Comparison of ENCODE assay signal across 12 cellular contexts in the genomic region with DNA sequence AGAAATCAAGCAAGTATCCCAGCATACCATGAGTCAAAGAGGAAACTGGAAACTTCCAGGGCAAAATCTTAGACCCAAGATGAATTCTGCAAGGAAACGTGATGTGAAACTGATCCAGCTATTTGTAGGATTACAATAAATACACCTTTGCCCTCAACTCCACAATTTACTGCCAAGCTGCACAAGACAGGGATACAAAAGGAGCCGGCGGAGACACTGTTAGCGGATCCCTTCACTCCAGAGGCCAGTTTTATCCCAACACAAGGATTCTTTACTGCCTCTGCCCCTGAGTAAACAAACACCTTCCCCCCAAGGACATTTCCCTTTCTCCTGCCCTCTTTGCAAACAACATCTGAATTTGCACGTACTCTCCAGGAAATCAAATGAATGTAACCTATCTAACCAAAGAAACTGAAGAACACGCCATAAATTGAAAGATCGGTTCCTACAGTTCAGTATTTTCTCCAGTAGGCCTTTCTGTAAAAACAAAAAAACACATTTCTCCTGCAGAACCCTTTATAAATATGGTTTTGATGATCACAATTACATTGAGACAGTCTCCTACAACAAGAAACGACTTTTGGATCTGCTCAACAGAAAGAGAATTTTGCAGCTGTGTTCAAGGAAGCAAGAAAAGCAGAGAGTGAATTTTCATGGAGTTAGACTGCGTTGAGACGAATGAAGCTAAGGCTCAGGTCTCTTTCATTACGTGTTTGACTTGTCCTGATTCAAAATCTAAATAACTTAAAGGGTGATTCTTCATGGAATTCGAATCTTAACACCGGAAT. TPM values are rescaled to one million over a fixed set of nuclear protein-coding genes. Genes with fewer than 3 reads are reported as not detected.
DNase-seq lines count a peak whose midpoint lies in the region; ATAC-seq lines count a peak whose summit lies in the region.
"Had no signal": no experiment of that assay in that cellular context is flagged by ENCODE, and none has a peak within 500 bp of the region (broad histone marks: within the 10 kb centered on the region; RNA-seq: fewer than 3 reads in every experiment).

No MANE protein-coding gene starts in this region.

- H3K9ac ChIP-seq in BLaER1: peak overlapping the region; percentile 83
- peak overlapping the region; percentile 76 for H3K9ac ChIP-seq in ES-I3 (ENCODE audit: low read depth, low read length)
- no peak overlapping the region for H3K9ac ChIP-seq in mesenchymal stem cell (ENCODE audit: low read length)

- intact Hi-C loops in activated T-helper 1 cell treated with anti-CD3 and anti-CD28 coated beads, Interleukin-12 subunit alpha, Interleukin-12 subunit beta, Interleukin-2, Interleukin-4 antibody, amounts not matched to agents 30 ng/mL and 10 ng/mL and 1 ng/mL, durations not matched to agents 14 hours and 24 hours and 36 hours (cut with micrococcal nuclease): loop anchor here (2.0 to 10.0 kb wide), 2 partner anchors 30 to 368 kb away; partner anchors contain the start of gene EIF4A3

- H3K4me1 Mint-ChIP-seq in activated T-helper 1 cell treated with anti-CD3 and anti-CD28 coated beads, Interleukin-12 subunit alpha, Interleukin-12 subunit beta, Interleukin-2, Interleukin-4 antibody, amounts not matched to agents 30 ng/mL and 10 ng/mL and 1 ng/mL, durations not matched to agents 14 hours and 24 hours and 36 hours (ENCODE audit: low read depth): peaks cover 12% of the 10 kb centered on the region

- peaks cover 62% of the 10 kb centered on the region for H3K27me3 Mint-ChIP-seq in activated T-helper 1 cell treated with anti-CD3 and anti-CD28 coated beads, Interleukin-12 subunit alpha, Interleukin-12 subunit beta, Interleukin-2, Interleukin-4 antibody, amounts not matched to agents 30 ng/mL and 10 ng/mL and 1 ng/mL, durations not matched to agents 14 hours and 24 hours and 36 hours (ENCODE audit: insufficient read depth)

- H3K79me1 ChIP-seq in mesenchymal stem cell (replicated peaks; ENCODE audit: low read length, poor library complexity, severe bottlenecking): no peaks in the 10 kb centered on the region

- H3K9me3 ChIP-seq in BLaER1 (no peaks in the 10 kb centered on the region), ES-I3 (ENCODE audit: control insufficient read depth, insufficient read depth, low read length) (no peaks in the 10 kb centered on the region), mesenchymal stem cell (ENCODE audit: control insufficient read depth, low read length) (no peaks in the 10 kb centered on the region)

- H3K18ac ChIP-seq in mesenchymal stem cell (ENCODE audit: low read depth in 1 of 2, low read length in 2 of 2): no peak overlapping the region

- H2BK15ac ChIP-seq in mesenchymal stem cell (ENCODE audit: low read depth, poor library complexity, severe bottlenecking): no peak overlapping the region

- no peak overlapping the region for H3K23ac ChIP-seq in mesenchymal stem cell (ENCODE audit: low read length in 2 of 2)

- peak overlapping the region; percentile 24 for H3K27ac Mint-ChIP-seq in activated T-helper 1 cell treated with anti-CD3 and anti-CD28 coated beads, Interleukin-12 subunit alpha, Interleukin-12 subunit beta, Interleukin-2, Interleukin-4 antibody, amounts not matched to agents 30 ng/mL and 10 ng/mL and 1 ng/mL, durations not matched to agents 14 hours and 24 hours and 36 hours

- H3K4me1 ChIP-seq in BLaER1 (peaks cover 41% of the 10 kb centered on the region), ES-I3 (ENCODE audit: insufficient read depth, low read length) (peaks cover 13% of the 10 kb centered on the region; the same call in 1 of the 2 replicates), mesenchymal stem cell (ENCODE audit: control insufficient read depth, insufficient read depth, low read depth, low read length) (peaks cover 13% of the 10 kb centered on the region)

- DNase-seq in activated T-helper 1 cell treated with anti-CD3 and anti-CD28 coated beads, Interleukin-12 subunit alpha, Interleukin-12 subunit beta, Interleukin-2, Interleukin-4 antibody, amounts not matched to agents 30 ng/mL and 10 ng/mL and 1 ng/mL, durations not matched to agents 14 hours and 24 hours and 36 hours (ENCODE audit: low spot score): no peak
- DNase-seq in mesenchymal stem cell (peak; percentile 29), hippocampal formation (lab: John Stamatoyannopoulos, UW) (no peak)
- DNase-seq in activated CD4-positive, CD25-positive, alpha-beta regulatory T cell treated with anti-CD3 and anti-CD28 coated beads, Interleukin-2, amount 50 U/mL, for 72 hours: no peak
- DNase-seq in stimulated activated CD4-positive, alpha-beta T cell treated with anti-CD3 and anti-CD28 coated beads, Interleukin-4, amount 100 ng/mL, for 24 hours: no peak
- DNase-seq: brain microvascular endothelial cell, KG1 had no signal

- H3K4me2 ChIP-seq in BLaER1 (peak overlapping the region; percentile 87), mesenchymal stem cell (ENCODE audit: low read length, poor library complexity, severe bottlenecking) (peak overlapping the region; percentile 80)

- H4K8ac ChIP-seq in mesenchymal stem cell (ENCODE audit: low read length): no peak overlapping the region

- no peak overlapping the region for H4K91ac ChIP-seq in mesenchymal stem cell (ENCODE audit: low read length)

- peak overlapping the region; percentile 74 for H3K4me3 Mint-ChIP-seq in activated T-helper 1 cell treated with anti-CD3 and anti-CD28 coated beads, Interleukin-12 subunit alpha, Interleukin-12 subunit beta, Interleukin-2, Interleukin-4 antibody, amounts not matched to agents 30 ng/mL and 10 ng/mL and 1 ng/mL, durations not matched to agents 14 hours and 24 hours and 36 hours

- no peak overlapping the region for H2BK5ac ChIP-seq in mesenchymal stem cell (ENCODE audit: low read depth, low read length, poor library complexity, severe bottlenecking)

- WGBS in mesenchymal stem cell: 42% methylated on average over 13 of the region's 13 CpGs

- no peak overlapping the region for H2BK120ac ChIP-seq in mesenchymal stem cell (ENCODE audit: low read depth, low read length)

- H3K4ac ChIP-seq in mesenchymal stem cell (ENCODE audit: low read depth in 1 of 2, low read length in 2 of 2): no peak overlapping the region

- H2AK5ac ChIP-seq in mesenchymal stem cell (ENCODE audit: low read length, severe bottlenecking): no peak overlapping the region

- no peak overlapping the region for H2AFZ ChIP-seq in mesenchymal stem cell (ENCODE audit: low read depth, low read length)

- peaks cover 11% of the 10 kb centered on the region for H3K36me3 ChIP-seq in BLaER1
- peaks cover 5% of the 10 kb centered on the region; the same call in 1 of the 2 replicates for H3K36me3 ChIP-seq in ES-I3 (ENCODE audit: insufficient read depth, low read length)
- H3K36me3 ChIP-seq in mesenchymal stem cell (ENCODE audit: control insufficient read depth in 1 of 2, insufficient read depth in 2 of 2, low read depth in 1 of 2, low read length in 2 of 2): peaks cover 0 to 1% of the 10 kb centered on the region in 2 experiments
- H3K36me3 ChIP-seq: brain microvascular endothelial cell had no signal

- H3K4me3 ChIP-seq in BLaER1 (peak overlapping the region; percentile 72), mesenchymal stem cell (ENCODE audit: insufficient read depth in 1 of 2, low read depth in 1 of 2, low read length in 2 of 2) (no peak overlapping the region)

- no peak overlapping the region for H3K14ac ChIP-seq in mesenchymal stem cell (ENCODE audit: low read length in 2 of 2)

- peaks cover 29% of the 10 kb centered on the region for H4K20me1 ChIP-seq in BLaER1

- H3K9me3 Mint-ChIP-seq in activated T-helper 1 cell treated with anti-CD3 and anti-CD28 coated beads, Interleukin-12 subunit alpha, Interleukin-12 subunit beta, Interleukin-2, Interleukin-4 antibody, amounts not matched to agents 30 ng/mL and 10 ng/mL and 1 ng/mL, durations not matched to agents 14 hours and 24 hours and 36 hours: no peaks in the 10 kb centered on the region

- peaks cover 5% of the 10 kb centered on the region for H3K36me3 Mint-ChIP-seq in activated T-helper 1 cell treated with anti-CD3 and anti-CD28 coated beads, Interleukin-12 subunit alpha, Interleukin-12 subunit beta, Interleukin-2, Interleukin-4 antibody, amounts not matched to agents 30 ng/mL and 10 ng/mL and 1 ng/mL, durations not matched to agents 14 hours and 24 hours and 36 hours (ENCODE audit: low read depth)

- peaks cover 20% of the 10 kb centered on the region for H3K27me3 ChIP-seq in BLaER1
- peaks cover 43 to 90% of the 10 kb centered on the region in 2 experiments for H3K27me3 ChIP-seq in mesenchymal stem cell (ENCODE audit: control insufficient read depth in 1 of 2, insufficient read depth in 1 of 2, low read length in 2 of 2)

- H3K27ac ChIP-seq in BLaER1 (peak overlapping the region; percentile 88; the same call in 1 of the 2 replicates), mesenchymal stem cell (ENCODE audit: low read length, poor library complexity, severe bottlenecking) (no peak overlapping the region)
- H3K27ac ChIP-seq: brain microvascular endothelial cell had no signal

- no peak for ATAC-seq in HG02840 (IDR thresholded peaks at IDR 0.05; ENCODE audit: low FRiP score, unreplicated experiment)

- no peak overlapping the region for H2BK12ac ChIP-seq in mesenchymal stem cell (ENCODE audit: low read length in 2 of 2)

RNA-seq across cellular contexts. Expression of gene CBX2, which starts 1.4 kb away (rescaled TPM):
- 4.7 and 5.1 TPM in 2 replicates for total RNA-seq in activated T-helper 1 cell treated with anti-CD3 and anti-CD28 coated beads, Interleukin-12 subunit alpha, Interleukin-12 subunit beta, Interleukin-2, Interleukin-4 antibody, amounts not matched to agents 30 ng/mL and 10 ng/mL and 1 ng/mL, durations not matched to agents 14 hours and 24 hours and 36 hours
- polyA plus RNA-seq in mesenchymal stem cell (2013, experiment 1 of 2): 2.2 TPM
- 1.9 TPM for polyA plus RNA-seq in mesenchymal stem cell (2013, experiment 2 of 2)

RNA-seq across cellular contexts. Expression of gene CBX8, which starts 20.3 kb away (rescaled TPM):
- 6.2 and 6.6 TPM in 2 replicates for total RNA-seq in activated T-helper 1 cell treated with anti-CD3 and anti-CD28 coated beads, Interleukin-12 subunit alpha, Interleukin-12 subunit beta, Interleukin-2, Interleukin-4 antibody, amounts not matched to agents 30 ng/mL and 10 ng/mL and 1 ng/mL, durations not matched to agents 14 hours and 24 hours and 36 hours
- 2.9 TPM for polyA plus RNA-seq in mesenchymal stem cell (2013, experiment 1 of 2)
- 2.8 TPM for polyA plus RNA-seq in mesenchymal stem cell (2013, experiment 2 of 2)

RNA-seq across cellular contexts. Expression of gene ENPP7, which starts 45.8 kb away (rescaled TPM):
- total RNA-seq in activated T-helper 1 cell treated with anti-CD3 and anti-CD28 coated beads, Interleukin-12 subunit alpha, Interleukin-12 subunit beta, Interleukin-2, Interleukin-4 antibody, amounts not matched to agents 30 ng/mL and 10 ng/mL and 1 ng/mL, durations not matched to agents 14 hours and 24 hours and 36 hours: 0.10 and 0.16 TPM in 2 replicates
- not detected for polyA plus RNA-seq in mesenchymal stem cell (2013, experiment 1 of 2)
- not detected for polyA plus RNA-seq in mesenchymal stem cell (2013, experiment 2 of 2)
- total RNA-seq: T-helper 1 cell treated with Interleukin-12 subunit alpha and Interleukin-12 subunit beta and Interleukin-4 antibody, amounts not matched to agents 30 ng/mL and 1 ng/mL, for 36 hours had no signal
- polyA plus RNA-seq: keratinocyte had no signal
